24 cellular contexts compared by ENCODE assay signal in the genomic region with DNA sequence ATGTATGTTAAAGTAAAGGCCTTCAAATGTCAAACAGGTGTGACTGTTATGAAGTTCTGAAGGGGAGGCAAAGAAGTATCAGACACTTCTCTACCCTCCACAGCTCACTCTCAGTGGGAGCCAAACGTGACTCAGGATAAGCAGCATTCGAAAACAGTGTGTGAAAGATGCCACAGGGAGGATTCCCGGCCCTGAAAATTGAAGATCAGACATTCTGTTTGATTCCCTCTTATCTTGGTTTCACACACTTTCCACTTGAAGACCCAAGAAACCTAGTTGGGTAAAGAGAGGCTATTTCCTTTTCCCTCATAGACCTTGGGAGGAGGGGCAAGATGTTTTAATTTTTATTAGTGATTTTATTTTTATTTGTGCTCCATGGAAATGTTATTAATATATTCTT.
DNase-seq lines count a peak whose midpoint lies in the region; ATAC-seq and TF ChIP-seq lines count a peak whose summit lies in the region.
"Had no signal": no experiment of that assay in that cellular context is flagged by ENCODE, and none has a peak within 500 bp of the region (broad histone marks: within the 10 kb centered on the region; RNA-seq: fewer than 3 reads in every experiment).

No MANE protein-coding gene starts in this region.

- H3K4me1 ChIP-seq in mesenchymal stem cell (ENCODE audit: control insufficient read depth, insufficient read depth, low read depth, low read length) = peaks cover 13% of the 10 kb centered on the region

- H3K4me1 Mint-ChIP-seq in activated T-helper 2 cell treated with anti-CD3 and anti-CD28 coated beads, Interferon-gamma antibody, Interleukin-2, Interleukin-4, amounts not matched to agents 10 μg/mL and 5 μg/mL and 100 μg/mL, durations not matched to agents 14 hours and 24 hours and 36 hours (ENCODE audit: low read depth) = peaks cover 64% of the 10 kb centered on the region
- H3K4me1 Mint-ChIP-seq in natural killer cell = no peaks in the 10 kb centered on the region

- TF ChIP-seq CTCF in natural killer cell (IDR thresholded peaks at IDR 0.05) = no peak

- no peak overlapping the region for H3K4me3 ChIP-seq in mesenchymal stem cell (ENCODE audit: insufficient read depth in 1 of 2, low read depth in 1 of 2, low read length in 2 of 2)
- H3K4me3 ChIP-seq: BLaER1 treated with 17β-estradiol and CSF1 and Interleukin-3, amounts not matched to agents 10 nM and 100 nM; GM12878; GM23338 had no signal

- WGBS in mesenchymal stem cell = 70% methylated on average over 2 of the region's 3 CpGs

- H3K4ac ChIP-seq in mesenchymal stem cell (ENCODE audit: low read depth in 1 of 2, low read length in 2 of 2) = no peak overlapping the region

- H3K27me3 Mint-ChIP-seq in activated T-helper 2 cell treated with anti-CD3 and anti-CD28 coated beads, Interferon-gamma antibody, Interleukin-2, Interleukin-4, amounts not matched to agents 10 μg/mL and 5 μg/mL and 100 μg/mL, durations not matched to agents 14 hours and 24 hours and 36 hours (ENCODE audit: low read depth) = no peaks in the 10 kb centered on the region
- no peaks in the 10 kb centered on the region for H3K27me3 Mint-ChIP-seq in natural killer cell (ENCODE audit: low read depth in 2 of 2)
- H3K27me3 Mint-ChIP-seq: CD8-positive, alpha-beta memory T cell had no signal

- DNase-seq in CMK (ENCODE audit: low read depth) (peak; percentile 31), RPMI7951 (ENCODE audit: low read depth) (peak; percentile 42), mesenchymal stem cell (no peak), medulla oblongata (ENCODE audit: extremely low spot score) (no peak), natural killer cell (no peak)
- no peak for DNase-seq in activated T-helper 2 cell treated with anti-CD3 and anti-CD28 coated beads, Interferon-gamma antibody, Interleukin-2, Interleukin-4, amounts not matched to agents 10 μg/mL and 5 μg/mL and 100 μg/mL, durations not matched to agents 14 hours and 24 hours and 36 hours (ENCODE audit: low spot score)
- DNase-seq: CD8-positive, alpha-beta memory T cell; DND-41; GDM1; Karpas-422; MM.1S; NCI-H1092 treated with DMSO at 0.1 percent for 48 hours; NCI-H1694 treated with DMSO at 0.1 percent for 48 hours; NCI-H2107; NCI-H2227 treated with DMSO at 0.1 percent for 48 hours; NCI-H524; SHP77 had no signal

- H3K27me3 ChIP-seq in mesenchymal stem cell (ENCODE audit: control insufficient read depth in 1 of 2, insufficient read depth in 1 of 2, low read length in 2 of 2) = no peaks in the 10 kb centered on the region
- H3K27me3 ChIP-seq: BLaER1 treated with 17β-estradiol and CSF1 and Interleukin-3, amounts not matched to agents 10 nM and 100 nM had no signal

- peaks cover 26% of the 10 kb centered on the region for H3K79me1 ChIP-seq in mesenchymal stem cell (replicated peaks; ENCODE audit: low read length, poor library complexity, severe bottlenecking)

- no peak overlapping the region for H2AFZ ChIP-seq in mesenchymal stem cell (ENCODE audit: low read depth, low read length)
- H2AFZ ChIP-seq: GM23338 had no signal

- intact Hi-C loops in activated T-helper 2 cell treated with anti-CD3 and anti-CD28 coated beads, Interferon-gamma antibody, Interleukin-2, Interleukin-4, amounts not matched to agents 10 μg/mL and 5 μg/mL and 100 μg/mL, durations not matched to agents 14 hours and 24 hours and 36 hours (cut with micrococcal nuclease) = loop anchor here (5.0 kb wide), 3 partner anchors 115 to 380 kb away; no protein-coding TSS in a partner anchor
- intact Hi-C loops in natural killer cell (cut with micrococcal nuclease) = no loop called here

- H3K9me3 ChIP-seq in mesenchymal stem cell (ENCODE audit: control insufficient read depth, low read length) = no peaks in the 10 kb centered on the region
- H3K9me3 ChIP-seq: BLaER1 treated with 17β-estradiol and CSF1 and Interleukin-3, amounts not matched to agents 10 nM and 100 nM had no signal

- no peak overlapping the region for H3K27ac ChIP-seq in mesenchymal stem cell (ENCODE audit: low read length, poor library complexity, severe bottlenecking)
- H3K27ac ChIP-seq: BLaER1 treated with 17β-estradiol and CSF1 and Interleukin-3, amounts not matched to agents 10 nM and 100 nM had no signal

- H3K14ac ChIP-seq in mesenchymal stem cell (ENCODE audit: low read length in 2 of 2) = no peak overlapping the region

- H2BK120ac ChIP-seq in mesenchymal stem cell (ENCODE audit: low read depth, low read length) = no peak overlapping the region

- no peak overlapping the region for H2BK5ac ChIP-seq in mesenchymal stem cell (ENCODE audit: low read depth, low read length, poor library complexity, severe bottlenecking)

- no peak overlapping the region for H2BK15ac ChIP-seq in mesenchymal stem cell (ENCODE audit: low read depth, poor library complexity, severe bottlenecking)

- H3K4me3 Mint-ChIP-seq in activated T-helper 2 cell treated with anti-CD3 and anti-CD28 coated beads, Interferon-gamma antibody, Interleukin-2, Interleukin-4, amounts not matched to agents 10 μg/mL and 5 μg/mL and 100 μg/mL, durations not matched to agents 14 hours and 24 hours and 36 hours (ENCODE audit: low read depth) = no peak overlapping the region
- no peak overlapping the region for H3K4me3 Mint-ChIP-seq in natural killer cell
- H3K4me3 Mint-ChIP-seq: CD8-positive, alpha-beta memory T cell; GM23338 had no signal

- H3K23ac ChIP-seq in mesenchymal stem cell (ENCODE audit: low read length in 2 of 2) = no peak overlapping the region

- no peak overlapping the region for H4K91ac ChIP-seq in mesenchymal stem cell (ENCODE audit: low read length)

- H3K36me3 ChIP-seq in mesenchymal stem cell (ENCODE audit: control insufficient read depth in 1 of 2, insufficient read depth in 2 of 2, low read depth in 1 of 2, low read length in 2 of 2) = peaks cover 2 to 15% of the 10 kb centered on the region in 2 experiments
- H3K36me3 ChIP-seq: BLaER1 treated with 17β-estradiol and CSF1 and Interleukin-3, amounts not matched to agents 10 nM and 100 nM had no signal

- no peak overlapping the region for H2AK5ac ChIP-seq in mesenchymal stem cell (ENCODE audit: low read length, severe bottlenecking)

- no peaks in the 10 kb centered on the region for H3K9me3 Mint-ChIP-seq in activated T-helper 2 cell treated with anti-CD3 and anti-CD28 coated beads, Interferon-gamma antibody, Interleukin-2, Interleukin-4, amounts not matched to agents 10 μg/mL and 5 μg/mL and 100 μg/mL, durations not matched to agents 14 hours and 24 hours and 36 hours
- no peaks in the 10 kb centered on the region for H3K9me3 Mint-ChIP-seq in natural killer cell
- H3K9me3 Mint-ChIP-seq: CD8-positive, alpha-beta memory T cell; GM23338 had no signal

- no peak overlapping the region for H3K9ac ChIP-seq in mesenchymal stem cell (ENCODE audit: low read length)
- H3K9ac ChIP-seq: BLaER1 treated with 17β-estradiol and CSF1 and Interleukin-3, amounts not matched to agents 10 nM and 100 nM had no signal

- H4K8ac ChIP-seq in mesenchymal stem cell (ENCODE audit: low read length) = peak overlapping the region; percentile 30

- H3K27ac Mint-ChIP-seq in activated T-helper 2 cell treated with anti-CD3 and anti-CD28 coated beads, Interferon-gamma antibody, Interleukin-2, Interleukin-4, amounts not matched to agents 10 μg/mL and 5 μg/mL and 100 μg/mL, durations not matched to agents 14 hours and 24 hours and 36 hours = peak overlapping the region; percentile 7
- H3K27ac Mint-ChIP-seq in natural killer cell = no peak overlapping the region
- H3K27ac Mint-ChIP-seq: GM23338 had no signal

- ATAC-seq in GM18870 (IDR thresholded peaks at IDR 0.05; ENCODE audit: unreplicated experiment) = no peak
- no peak for ATAC-seq in esophagus mucosa
- no peak for ATAC-seq in natural killer cell
- ATAC-seq: GM12878, GM23338, HCT116, HepG2 had no signal

- no peak overlapping the region for H3K4me2 ChIP-seq in mesenchymal stem cell (ENCODE audit: low read length, poor library complexity, severe bottlenecking)
- H3K4me2 ChIP-seq: BLaER1 treated with 17β-estradiol and CSF1 and Interleukin-3, amounts not matched to agents 10 nM and 100 nM; GM23338 had no signal

- H2BK12ac ChIP-seq in mesenchymal stem cell (ENCODE audit: low read length in 2 of 2) = peak overlapping the region in 1 of 2 experiments; percentile 76

- H3K36me3 Mint-ChIP-seq in activated T-helper 2 cell treated with anti-CD3 and anti-CD28 coated beads, Interferon-gamma antibody, Interleukin-2, Interleukin-4, amounts not matched to agents 10 μg/mL and 5 μg/mL and 100 μg/mL, durations not matched to agents 14 hours and 24 hours and 36 hours (ENCODE audit: low read depth) = peaks cover 91% of the 10 kb centered on the region
- H3K36me3 Mint-ChIP-seq in natural killer cell = no peaks in the 10 kb centered on the region

- no peak overlapping the region for H3K18ac ChIP-seq in mesenchymal stem cell (ENCODE audit: low read depth in 1 of 2, low read length in 2 of 2)

Comparison
In these comparisons a context has a peak if more than half of its experiments do, and no peak if none do; other contexts are left out.
1. DNase-seq: peak in CMK (single experiment) and RPMI7951 (single experiment); none in activated T-helper 2 cell treated with anti-CD3 and anti-CD28 coated beads, Interferon-gamma antibody, Interleukin-2, Interleukin-4, amounts not matched to agents 10 μg/mL and 5 μg/mL and 100 μg/mL, durations not matched to agents 14 hours and 24 hours and 36 hours (single experiment), mesenchymal stem cell (single experiment), medulla oblongata (single experiment) and natural killer cell (single experiment).